Comparison of ENCODE assay signal across 8 cellular contexts in genomic region chr6:127119361-127120108, GRCh38. TPM values are rescaled to one million over a fixed set of nuclear protein-coding genes. Genes with fewer than 3 reads are reported as not detected.
DNase-seq lines count a peak whose midpoint lies in the region; ATAC-seq, FAIRE-seq and TF ChIP-seq lines count a peak whose summit lies in the region.

No MANE protein-coding gene starts in this region.

- H3K27ac ChIP-seq in HUES6 (ENCODE audit: low read depth, low read length) (no peak overlapping the region), astrocyte (ENCODE audit: low read depth, low read length) (no peak overlapping the region), suprapubic skin (no peak overlapping the region)

- H2AFZ ChIP-seq in astrocyte (ENCODE audit: low read depth, low read length) = peak overlapping the region; percentile 72

- no peaks in the 10 kb centered on the region for H3K9me3 Mint-ChIP-seq in astrocyte (ENCODE audit: unreplicated experiment)

- DNase-seq in COLO668 (lab: John Stamatoyannopoulos, UW; ENCODE audit: unreplicated experiment) (peak; percentile 70), astrocyte (ENCODE audit: low read depth) (no peak), kidney tubule cell (ENCODE audit: low spot score) (peak; percentile 14), suprapubic skin (ENCODE audit: low spot score in 2 of 2) (peak in 1 of 2 donors; percentile 61), NOMO-1 (lab: John Stamatoyannopoulos, UW; ENCODE audit: unreplicated experiment in 2 of 2) (no peak), NCI-H128 (lab: John Stamatoyannopoulos, UW; ENCODE audit: unreplicated experiment) (no peak)

- no peaks in the 10 kb centered on the region for H4K20me1 ChIP-seq in astrocyte (ENCODE audit: insufficient read depth, low read length)

- no peaks in the 10 kb centered on the region for H3K9me3 ChIP-seq in HUES6 (ENCODE audit: control insufficient read depth, insufficient read depth, low read depth, low read length)
- H3K9me3 ChIP-seq in astrocyte (ENCODE audit: insufficient read depth, low read depth, low read length) = no peaks in the 10 kb centered on the region
- no peaks in the 10 kb centered on the region for H3K9me3 ChIP-seq in suprapubic skin

- 1% methylated on average over 28 of the region's 70 CpGs for WGBS in suprapubic skin

- H3K27ac Mint-ChIP-seq in astrocyte (ENCODE audit: unreplicated experiment) = peak overlapping the region; percentile 53

- H3K27me3 ChIP-seq in HUES6 (ENCODE audit: control insufficient read depth, insufficient read depth, low read length) = peaks cover 68% of the 10 kb centered on the region
- peaks cover 61% of the 10 kb centered on the region for H3K27me3 ChIP-seq in astrocyte (ENCODE audit: insufficient read depth, low read length)
- H3K27me3 ChIP-seq in suprapubic skin = peaks cover 57% of the 10 kb centered on the region

- no peak for FAIRE-seq in astrocyte (lab: Jason Lieb, UNC)

- H3K4me2 ChIP-seq in astrocyte (ENCODE audit: low read length) = peak overlapping the region; percentile 86

- peak overlapping the region; percentile 88 for H3K4me3 Mint-ChIP-seq in astrocyte (ENCODE audit: unreplicated experiment)

- H3K4me3 ChIP-seq in HUES6 (ENCODE audit: low read depth, low read length) (peak overlapping the region; percentile 68), astrocyte (ENCODE audit: insufficient read depth, low read depth, low read length) (peak overlapping the region; percentile 59), suprapubic skin (peak overlapping the region; percentile 62)

- H3K36me3 Mint-ChIP-seq in astrocyte (ENCODE audit: low read depth, unreplicated experiment) = no peaks in the 10 kb centered on the region

- no peaks in the 10 kb centered on the region for H3K36me3 ChIP-seq in HUES6 (ENCODE audit: control insufficient read depth, insufficient read depth, low read length)
- H3K36me3 ChIP-seq in astrocyte (ENCODE audit: insufficient read depth, low read length) = no peaks in the 10 kb centered on the region
- H3K36me3 ChIP-seq in suprapubic skin = no peaks in the 10 kb centered on the region

- H3K9ac ChIP-seq in HUES6 (ENCODE audit: low read length) (peak overlapping the region; percentile 76), astrocyte (ENCODE audit: low read length) (no peak overlapping the region)

- no peaks in the 10 kb centered on the region for H3K79me2 ChIP-seq in astrocyte (ENCODE audit: insufficient read depth, low read length)

- peaks cover 37% of the 10 kb centered on the region for H3K27me3 Mint-ChIP-seq in astrocyte (ENCODE audit: low read depth, unreplicated experiment)

- TF ChIP-seq EP300 in suprapubic skin (IDR thresholded peaks at IDR 0.05) = no peak

- TF ChIP-seq CTCF in astrocyte (IDR thresholded peaks at IDR 0.05; ENCODE audit: insufficient read depth, low read depth, low read length) = no peak
- no peak for TF ChIP-seq CTCF in suprapubic skin (IDR thresholded peaks at IDR 0.05)

- H3K4me1 ChIP-seq in HUES6 (ENCODE audit: control insufficient read depth, insufficient read depth, low read length) (peaks cover 17% of the 10 kb centered on the region), astrocyte (ENCODE audit: insufficient read depth, low read length) (peaks cover 19% of the 10 kb centered on the region), suprapubic skin (peaks cover 33% of the 10 kb centered on the region)

- peaks cover 8% of the 10 kb centered on the region for H3K4me1 Mint-ChIP-seq in astrocyte (ENCODE audit: low read depth, unreplicated experiment)

- TF ChIP-seq POLR2A in suprapubic skin (IDR thresholded peaks at IDR 0.05) = no peak

- ATAC-seq in GM19463 (IDR thresholded peaks at IDR 0.05; ENCODE audit: unreplicated experiment) = peak; percentile 35

RNA-seq across cellular contexts. Expression of gene RSPO3, which starts 1.1 kb away (rescaled TPM):
- 2.6 and 4.5 TPM in 2 replicates for total RNA-seq in astrocyte
- total RNA-seq in suprapubic skin = 1 to 10 TPM in 2 of 4 donors, under 1 TPM in 2; 0.39 to 3.2 (median 1.1) TPM

Comparison
In these comparisons a context has a peak if more than half of its experiments do, and no peak if none do; other contexts are left out.
1. DNase-seq: peak in COLO668 (single experiment) and kidney tubule cell (single experiment); none in astrocyte (single experiment), NOMO-1 (0 of 2) and NCI-H128 (single experiment).
2. Peak in every context shown above with its lines, with median percentiles within 50 percentile points of each other: H3K4me3 ChIP-seq.